ENCODE assay signal across 12 cellular contexts in the genomic region with DNA sequence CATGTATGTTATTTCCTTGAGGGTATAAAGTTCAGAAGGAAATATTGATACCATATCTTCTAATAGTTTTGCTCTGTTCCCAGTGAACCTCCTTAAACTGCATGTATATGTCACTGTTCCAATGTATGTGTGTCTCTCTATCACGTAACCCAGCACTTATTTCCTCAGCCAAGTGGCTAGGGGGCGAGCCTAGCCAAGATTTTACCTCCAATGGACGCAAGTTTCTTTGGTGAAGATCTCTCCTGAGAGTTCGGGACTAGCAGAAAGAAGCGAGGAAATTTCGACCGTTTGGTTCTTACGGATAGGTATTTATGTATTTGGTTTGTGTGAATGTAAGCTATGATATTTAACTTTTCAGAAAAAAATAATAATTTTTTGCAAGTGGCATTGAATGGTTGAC. TPM values are rescaled to one million over a fixed set of nuclear protein-coding genes. Genes with fewer than 3 reads are reported as not detected.
DNase-seq lines count a peak whose midpoint lies in the region; ATAC-seq and TF ChIP-seq lines count a peak whose summit lies in the region.
"Had no signal": no experiment of that assay in that cellular context is flagged by ENCODE, and none has a peak within 500 bp of the region (broad histone marks: within the 10 kb centered on the region; RNA-seq: fewer than 3 reads in every experiment).

No MANE protein-coding gene starts in this region.

- peaks cover 18% of the 10 kb centered on the region; the same call in 1 of the 2 replicates for H4K20me1 ChIP-seq in Karpas-422 (ENCODE audit: insufficient read depth, low read depth, low read length)
- H4K20me1 ChIP-seq in neural progenitor cell (ENCODE audit: low read depth): peaks cover 15% of the 10 kb centered on the region

- H3K27me3 Mint-ChIP-seq in brain (peaks cover 22% of the 10 kb centered on the region), neural progenitor cell (ENCODE audit: insufficient read depth, low read depth) (peaks cover 2% of the 10 kb centered on the region)

- H3K4me3 ChIP-seq in Karpas-422 (ENCODE audit: low read length): no peak overlapping the region
- H3K4me3 ChIP-seq in neural progenitor cell: no peak overlapping the region
- H3K4me3 ChIP-seq: tibial artery had no signal

- peaks cover 0 to 4% (median 0%) of the 10 kb centered on the region in 5 experiments for H3K9me3 Mint-ChIP-seq in brain
- peaks cover 3% of the 10 kb centered on the region for H3K9me3 Mint-ChIP-seq in neural progenitor cell

- H3F3A ChIP-seq in neural progenitor cell (ENCODE audit: low read depth): peaks cover 4% of the 10 kb centered on the region

- H3K27ac ChIP-seq in Karpas-422 (ENCODE audit: low read length) (no peak overlapping the region), neural progenitor cell (no peak overlapping the region)
- H3K27ac ChIP-seq: tibial artery had no signal

- peaks cover 50% of the 10 kb centered on the region for H3K36me3 ChIP-seq in Karpas-422 (ENCODE audit: insufficient read depth, low read length)
- peaks cover 30% of the 10 kb centered on the region for H3K36me3 ChIP-seq in neural progenitor cell

- H3K27me3 ChIP-seq in Karpas-422 (ENCODE audit: low read length): no peaks in the 10 kb centered on the region
- no peaks in the 10 kb centered on the region for H3K27me3 ChIP-seq in neural progenitor cell
- H3K27me3 ChIP-seq: tibial artery had no signal

- peak; percentile 55 for DNase-seq in activated effector memory CD4-positive, alpha-beta T cell treated with anti-CD3 and anti-CD28 coated beads, Interleukin-2, amount 50 U/mL, for 16 hours
- no peak for DNase-seq in activated effector memory CD4-positive, alpha-beta T cell treated with Interleukin-2 at 50 U/mL for 16 hours
- DNase-seq in Karpas-422 (no peak), neural progenitor cell (ENCODE audit: low spot score) (peak; percentile 16), NCI-H510A (lab: John Stamatoyannopoulos, UW) (no peak), EL (no peak)
- DNase-seq: activated CD4-positive, CD25-positive, alpha-beta regulatory T cell; activated gamma-delta T cell; NCI-H1092 treated with DMSO at 0.1 percent for 48 hours; tibial artery had no signal

- H3K9me3 ChIP-seq in Karpas-422 (ENCODE audit: low read length) (no peaks in the 10 kb centered on the region), neural progenitor cell (ENCODE audit: low read depth) (no peaks in the 10 kb centered on the region)
- H3K9me3 ChIP-seq: tibial artery had no signal

- peak overlapping the region; percentile 76 to 99 (median 98) for H3K4me3 Mint-ChIP-seq in brain
- H3K4me3 Mint-ChIP-seq in neural progenitor cell: peak overlapping the region; percentile 76

- peaks cover 49% of the 10 kb centered on the region for H3K36me3 Mint-ChIP-seq in brain
- peaks cover 12% of the 10 kb centered on the region for H3K36me3 Mint-ChIP-seq in neural progenitor cell

- H3K4me1 Mint-ChIP-seq in brain (peaks cover 31% of the 10 kb centered on the region), neural progenitor cell (peaks cover 18% of the 10 kb centered on the region)

- H3K4me1 ChIP-seq in Karpas-422 (ENCODE audit: low read length) (peaks cover 24% of the 10 kb centered on the region), neural progenitor cell (peaks cover 15% of the 10 kb centered on the region)

- no peak for ATAC-seq in GM19395 (IDR thresholded peaks at IDR 0.05; ENCODE audit: unreplicated experiment)

- no peaks in the 10 kb centered on the region for H3K9me2 ChIP-seq in Karpas-422 (replicated peaks; ENCODE audit: insufficient read depth, low read length)

- no peak overlapping the region for H2AFZ ChIP-seq in Karpas-422 (ENCODE audit: low read length)
- H2AFZ ChIP-seq in neural progenitor cell (replicated peaks): no peak overlapping the region

- H3K4me2 ChIP-seq in Karpas-422 (ENCODE audit: low read depth, low read length, poor library complexity, severe bottlenecking) (peak overlapping the region; percentile 88), neural progenitor cell (peak overlapping the region; percentile 91)

- no peak overlapping the region for H3K9ac ChIP-seq in Karpas-422 (ENCODE audit: low read length)
- H3K9ac ChIP-seq in neural progenitor cell: no peak overlapping the region

- H3K79me2 ChIP-seq in Karpas-422 (ENCODE audit: low read length) (peaks cover 66% of the 10 kb centered on the region), neural progenitor cell (ENCODE audit: low read depth) (peaks cover 31% of the 10 kb centered on the region)

- H3K27ac Mint-ChIP-seq in brain: peak overlapping the region in 2 of 5 experiments; percentile 45 to 54
- H3K27ac Mint-ChIP-seq in neural progenitor cell: no peak overlapping the region

- TF ChIP-seq CTCF in brain (conservative IDR thresholded peaks at IDR 0.05) (no peak), neural progenitor cell (IDR thresholded peaks at IDR 0.05) (peak; percentile 18)

RNA-seq across cellular contexts. Expression of a gene that starts 2.5 kb away (rescaled TPM):
- 30.0 and 48.8 TPM in 2 replicates for total RNA-seq in Karpas-422 (2014; rRNA removed; shearing (Covaris generic); ENCODE audit: low replicate concordance)
- 24.9 TPM for polyA plus RNA-seq in brain (ENCODE audit: insufficient read depth, low read depth, low replicate concordance)
- total RNA-seq in neural progenitor cell (ENCODE audit: low replicate concordance): 37.0 and 42.3 TPM in 2 replicates

Comparison
In these comparisons a context has a peak if more than half of its experiments do, and no peak if none do; other contexts are left out.
1. DNase-seq: peak in activated effector memory CD4-positive, alpha-beta T cell treated with anti-CD3 and anti-CD28 coated beads, Interleukin-2, amount 50 U/mL, for 16 hours (single experiment) and neural progenitor cell (single experiment); none in activated effector memory CD4-positive, alpha-beta T cell treated with Interleukin-2 at 50 U/mL for 16 hours (single experiment), Karpas-422 (single experiment), NCI-H510A (single experiment) and EL (single experiment).